ENCODE assay signal across 10 cellular contexts in the genomic region with DNA sequence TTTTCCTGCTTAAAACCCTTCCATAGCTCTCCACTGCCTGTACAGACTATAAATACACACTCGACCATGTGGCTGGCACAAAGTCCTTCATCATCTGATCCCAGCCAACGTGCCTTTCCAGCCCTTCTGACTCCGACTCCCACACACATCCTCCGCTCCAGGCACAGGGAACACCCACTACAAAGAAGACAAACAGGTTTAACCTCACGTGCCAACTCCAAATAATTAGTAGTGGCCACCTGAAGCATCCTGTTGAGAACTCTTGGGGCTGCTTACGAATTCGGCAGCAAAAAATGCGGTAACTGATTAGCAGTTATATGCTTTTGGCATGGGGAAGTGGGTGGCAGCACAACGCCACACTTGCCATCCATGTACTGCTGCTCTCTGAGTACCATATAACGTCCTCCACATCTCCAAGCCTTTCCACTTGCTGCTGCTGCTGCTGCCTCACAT. TPM values are rescaled to one million over a fixed set of nuclear protein-coding genes. Genes with fewer than 3 reads are reported as not detected.
DNase-seq lines count a peak whose midpoint lies in the region; ATAC-seq and TF ChIP-seq lines count a peak whose summit lies in the region.
"Had no signal": no experiment of that assay in that cellular context is flagged by ENCODE, and none has a peak within 500 bp of the region (broad histone marks: within the 10 kb centered on the region; RNA-seq: fewer than 3 reads in every experiment).

No MANE protein-coding gene starts in this region.

- peaks cover 49% of the 10 kb centered on the region for H3K4me1 ChIP-seq in PC-3 (ENCODE audit: insufficient read depth, low read length)

- H3K27ac Mint-ChIP-seq in progenitor cell of endocrine pancreas: peak overlapping the region; percentile 11
- no peak overlapping the region for H3K27ac Mint-ChIP-seq in naive thymus-derived CD8-positive, alpha-beta T cell
- H3K27ac Mint-ChIP-seq: CD4-positive, alpha-beta memory T cell had no signal

- no peaks in the 10 kb centered on the region for H3K9me3 Mint-ChIP-seq in progenitor cell of endocrine pancreas (ENCODE audit: low read depth)
- no peaks in the 10 kb centered on the region for H3K9me3 Mint-ChIP-seq in naive thymus-derived CD8-positive, alpha-beta T cell

- H3F3A ChIP-seq in PC-3 (ENCODE audit: low read length, unreplicated experiment): no peaks in the 10 kb centered on the region

- peak overlapping the region; percentile 41 for H3K4me2 ChIP-seq in PC-3 (ENCODE audit: low read length)

- H3K79me2 ChIP-seq in PC-3 (ENCODE audit: low read length): peaks cover 92% of the 10 kb centered on the region

- H3K4me3 ChIP-seq in PC-3 (ENCODE audit: low read length): no peak overlapping the region

- no peak overlapping the region for H3K4me3 Mint-ChIP-seq in progenitor cell of endocrine pancreas (ENCODE audit: low read depth)
- no peak overlapping the region for H3K4me3 Mint-ChIP-seq in naive thymus-derived CD8-positive, alpha-beta T cell
- H3K4me3 Mint-ChIP-seq: CD4-positive, alpha-beta memory T cell had no signal

- H3K27me3 ChIP-seq in PC-3 (ENCODE audit: low read length): no peaks in the 10 kb centered on the region

- intact Hi-C loops in PC-3 (cut with micrococcal nuclease): loop anchor here (10.0 kb wide), 1 partner anchor 61 kb away; no protein-coding TSS in a partner anchor
- intact Hi-C loops in Right ventricle myocardium inferior (cut with DNase I): no loop called here

- POLR2A ChIA-PET in PC-3 (lab: Charles Lee; ENCODE audit: unreplicated experiment): no interaction called here
- POLR2A ChIA-PET in naive thymus-derived CD8-positive, alpha-beta T cell (lab: Charles Lee): no interaction called here

- no peaks in the 10 kb centered on the region for H4K20me1 ChIP-seq in PC-3 (ENCODE audit: low read length)

- DNase-seq in DMS53 treated with DMSO at 0.1 percent for 48 hours (lab: John Stamatoyannopoulos, UW; ENCODE audit: unreplicated experiment) (peak; percentile 94), PC-3 (peak; percentile 38), Right ventricle myocardium inferior (ENCODE audit: missing footprints) (no peak), progenitor cell of endocrine pancreas (ENCODE audit: low spot score, unreplicated experiment) (no peak)
- no peak for DNase-seq in naive thymus-derived CD8-positive, alpha-beta T cell
- no peak for DNase-seq in activated CD4-positive, alpha-beta T cell treated with anti-CD3 and anti-CD28 coated beads for 4 hours
- no peak for DNase-seq in stimulated activated naive CD8-positive, alpha-beta T cell treated with anti-CD3 and anti-CD28 coated beads, Interleukin-15, Interleukin-2, amounts not matched to agents 100 U/mL and 50 U/mL, for 24 hours
- DNase-seq: CD4-positive, alpha-beta memory T cell; NCI-H524 treated with DMSO at 0.1 percent for 48 hours had no signal

- no peaks in the 10 kb centered on the region for H3K36me3 Mint-ChIP-seq in progenitor cell of endocrine pancreas (ENCODE audit: insufficient read depth)
- H3K36me3 Mint-ChIP-seq in naive thymus-derived CD8-positive, alpha-beta T cell: peaks cover 0 to 2% (median 0%) of the 10 kb centered on the region in 3 donors
- H3K36me3 Mint-ChIP-seq: CD4-positive, alpha-beta memory T cell had no signal

- no peak overlapping the region for H3K9ac ChIP-seq in PC-3 (ENCODE audit: low read length)

- BruUV-seq in PC-3 (replicated peaks; lab: Mats Ljungman, UMichigan): no TSS peak

- H3K27me3 Mint-ChIP-seq in progenitor cell of endocrine pancreas: no peaks in the 10 kb centered on the region
- H3K27me3 Mint-ChIP-seq in naive thymus-derived CD8-positive, alpha-beta T cell: peaks cover 9 to 29% (median 12%) of the 10 kb centered on the region in 5 donors

- H3K9me2 ChIP-seq in PC-3 (replicated peaks; ENCODE audit: low read length): no peaks in the 10 kb centered on the region

- no peaks in the 10 kb centered on the region for H3K9me3 ChIP-seq in PC-3 (ENCODE audit: low read length)

- H2AFZ ChIP-seq in PC-3 (ENCODE audit: low read length): peak overlapping the region; percentile 51; the same call in 1 of the 2 replicates

- CTCF ChIA-PET in PC-3 (lab: Charles Lee): no interaction called here

- no peaks in the 10 kb centered on the region; the same call in 1 of the 2 replicates for H3K36me3 ChIP-seq in PC-3 (ENCODE audit: low read depth, low read length)

- H3K4me1 Mint-ChIP-seq in progenitor cell of endocrine pancreas (ENCODE audit: low read depth): peaks cover 8% of the 10 kb centered on the region
- no peaks in the 10 kb centered on the region for H3K4me1 Mint-ChIP-seq in naive thymus-derived CD8-positive, alpha-beta T cell
- H3K4me1 Mint-ChIP-seq: CD4-positive, alpha-beta memory T cell had no signal

- ATAC-seq in PC-3: no peak
- peak; percentile 92 for ATAC-seq in Right ventricle myocardium inferior
- ATAC-seq in naive thymus-derived CD8-positive, alpha-beta T cell: no peak
- no peak for ATAC-seq in HG03354 (IDR thresholded peaks at IDR 0.05; ENCODE audit: poor library complexity, severe bottlenecking, unreplicated experiment)
- ATAC-seq in stimulated activated naive CD8-positive, alpha-beta T cell treated with anti-CD3 and anti-CD28 coated beads, Interleukin-15, Interleukin-2, amounts not matched to agents 100 U/mL and 50 U/mL, for 24 hours: no peak

- peak overlapping the region; percentile 38 for H3K27ac ChIP-seq in PC-3 (ENCODE audit: low read length)

- no peak for TF ChIP-seq CTCF in PC-3 (conservative IDR thresholded peaks at IDR 0.05; ENCODE audit: low read depth, low read length)
- TF ChIP-seq CTCF in progenitor cell of endocrine pancreas (IDR thresholded peaks at IDR 0.05; ENCODE audit: unreplicated experiment): no peak

RNA-seq across cellular contexts. Expression of a gene that starts 12.1 kb away (rescaled TPM):
- total RNA-seq in PC-3 (2014; rRNA removed) (29.9 and 32.4 TPM in 2 replicates), Right ventricle myocardium inferior (43.7 TPM), progenitor cell of endocrine pancreas (24.6 and 29.4 TPM in 2 replicates)
- 1 to 10 TPM; 2.2 to 3.5 TPM for total RNA-seq in naive thymus-derived CD8-positive, alpha-beta T cell
- polyA plus RNA-seq in naive thymus-derived CD8-positive, alpha-beta T cell: 1 to 10 TPM in 1 of 3 donors, under 1 TPM in 1, not detected in 1; 0.46 to 1.2 TPM

RNA-seq across cellular contexts. Expression of a gene that starts 56.7 kb away (rescaled TPM):
- total RNA-seq in PC-3 (2014; rRNA removed): 13.5 and 25.1 TPM in 2 replicates
- total RNA-seq in Right ventricle myocardium inferior: 3.4 TPM
- 12.1 and 14.4 TPM in 2 replicates for total RNA-seq in progenitor cell of endocrine pancreas
- 10 to 100 TPM; 11.0 to 11.9 TPM for total RNA-seq in naive thymus-derived CD8-positive, alpha-beta T cell
- 1 to 10 TPM; 2.9 to 7.3 (median 4.0) TPM for polyA plus RNA-seq in naive thymus-derived CD8-positive, alpha-beta T cell

RNA-seq across cellular contexts. Expression of a gene that starts 57.1 kb away (rescaled TPM):
- 78.2 and 93.6 TPM in 2 replicates for total RNA-seq in PC-3 (2014; rRNA removed)
- 39.8 TPM for total RNA-seq in Right ventricle myocardium inferior
- total RNA-seq in progenitor cell of endocrine pancreas: 56.7 and 58.2 TPM in 2 replicates
- 10 to 100 TPM; 70.7 to 79.0 TPM for total RNA-seq in naive thymus-derived CD8-positive, alpha-beta T cell
- 100 to 1,000 TPM; 110 to 117 (median 113) TPM for polyA plus RNA-seq in naive thymus-derived CD8-positive, alpha-beta T cell

Comparison
In these comparisons a context has a peak if more than half of its experiments do, and no peak if none do; other contexts are left out.
1. DNase-seq: peak in DMS53 treated with DMSO at 0.1 percent for 48 hours (single experiment) and PC-3 (single experiment); none in Right ventricle myocardium inferior (single experiment), progenitor cell of endocrine pancreas (single experiment), naive thymus-derived CD8-positive, alpha-beta T cell (0 of 10), activated CD4-positive, alpha-beta T cell treated with anti-CD3 and anti-CD28 coated beads for 4 hours (0 of 2) and stimulated activated naive CD8-positive, alpha-beta T cell treated with anti-CD3 and anti-CD28 coated beads, Interleukin-15, Interleukin-2, amounts not matched to agents 100 U/mL and 50 U/mL, for 24 hours (single experiment).